19 cellular contexts compared by ENCODE assay signal in the genomic region with DNA sequence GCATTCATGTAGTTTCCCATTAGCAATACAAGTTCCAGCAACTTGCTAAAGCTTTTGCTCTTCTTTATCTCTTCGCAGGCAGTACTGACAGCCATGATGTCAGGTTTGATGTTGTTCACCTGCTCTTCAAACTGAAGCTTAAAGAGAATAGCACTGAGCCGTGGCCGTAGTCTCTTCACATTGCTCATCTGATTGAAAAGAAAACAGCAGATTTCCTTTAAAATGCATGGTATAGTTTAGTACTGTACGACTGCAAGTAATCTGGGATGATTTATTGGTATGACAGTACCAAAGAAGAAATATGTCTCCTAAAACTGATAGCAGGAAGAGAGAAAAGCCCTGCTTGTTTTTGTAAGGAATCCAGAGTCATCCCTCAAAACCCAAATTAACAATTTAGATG.
"Had no signal": no experiment of that assay in that cellular context is flagged by ENCODE, and none has a peak within 500 bp of the region (broad histone marks: within the 10 kb centered on the region; RNA-seq: fewer than 3 reads in every experiment).

No MANE protein-coding gene starts in this region.

- H3K9me3 ChIP-seq: esophagus muscularis mucosa, gastroesophageal sphincter, mucosa of descending colon, pancreas, stomach, thoracic aorta, transverse colon had no signal

- H3K36me3 ChIP-seq: esophagus muscularis mucosa, gastroesophageal sphincter, pancreas, stomach, thoracic aorta, transverse colon had no signal

- H3K9ac ChIP-seq: neural progenitor cell had no signal

- H3K4me3 ChIP-seq: esophagus muscularis mucosa, gastroesophageal sphincter, mucosa of descending colon, neural progenitor cell, pancreas, stomach, thoracic aorta, transverse colon had no signal

- H3K27ac ChIP-seq: epithelial cell of prostate, esophagus muscularis mucosa, gastroesophageal sphincter, neural progenitor cell, pancreas, stomach, thoracic aorta, transverse colon had no signal

- H2AFZ ChIP-seq: neural progenitor cell had no signal

- H3K27me3 ChIP-seq: esophagus muscularis mucosa, gastroesophageal sphincter, neural progenitor cell, pancreas, stomach, transverse colon had no signal

- ATAC-seq: effector memory CD8-positive, alpha-beta T cell; gastroesophageal sphincter; left colon; mucosa of descending colon; naive thymus-derived CD8-positive, alpha-beta T cell; pancreas; right cardiac atrium had no signal

- H3K4me2 ChIP-seq: neural progenitor cell had no signal

- H3K4me1 ChIP-seq: neural progenitor cell, pancreas, transverse colon had no signal

- DNase-seq: effector memory CD8-positive, alpha-beta T cell; glutamatergic neuron; left colon; mucosa of descending colon; naive thymus-derived CD8-positive, alpha-beta T cell; occipital lobe; pancreas; right cardiac atrium; small intestine; stimulated activated CD4-positive, alpha-beta T cell treated with anti-CD3 and anti-CD28 coated beads, Interleukin-12 subunit alpha, Interleukin-12 subunit beta, amount 100 ng/mL, for 4 hours; stimulated activated naive CD4-positive, alpha-beta T cell; stomach; substantia nigra; transverse colon had no signal
